In the genomic region with DNA sequence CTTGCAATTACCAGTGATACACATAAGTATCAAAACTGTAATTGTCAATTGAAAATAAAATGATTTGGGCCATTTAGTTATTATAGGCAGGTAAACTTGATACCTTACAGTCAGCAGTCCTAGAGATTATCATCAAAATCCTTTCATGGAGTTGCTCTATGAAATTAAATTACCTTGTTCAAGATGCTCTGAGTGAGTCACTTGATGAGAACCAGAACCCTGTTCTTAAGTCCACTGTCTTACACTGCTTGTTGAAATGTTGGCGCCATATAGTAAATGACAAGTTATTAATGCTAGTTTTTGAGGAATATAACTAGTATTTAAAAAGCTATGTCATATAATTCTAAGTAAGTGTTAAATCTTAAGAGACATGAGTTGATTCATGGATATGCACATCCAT, we compare ENCODE assay signal across 27 cellular contexts.
"Had no signal": no experiment of that assay in that cellular context is flagged by ENCODE, and none has a peak within 500 bp of the region (broad histone marks: within the 10 kb centered on the region; RNA-seq: fewer than 3 reads in every experiment).

No MANE protein-coding gene starts in this region.

- H3K4me3 ChIP-seq: left lung, lower lobe of right lung, pancreas, prostate gland, skin epidermis, suprapubic skin, thoracic aorta, tibial artery, upper lobe of right lung had no signal

- ATAC-seq: left colon; left lung; lower lobe of right lung; naive thymus-derived CD8-positive, alpha-beta T cell; pancreas; right cardiac atrium; sciatic nerve; stimulated activated effector memory CD8-positive, alpha-beta T cell treated with anti-CD3 and anti-CD28 coated beads, Interleukin-12 subunit alpha, Interleukin-12 subunit beta, amount 100 ng/mL, for 72 hours; upper lobe of right lung had no signal

- H3K27ac ChIP-seq: left lung, lower lobe of right lung, pancreas, prostate gland, skin epidermis, suprapubic skin, thoracic aorta, tibial artery, upper lobe of right lung had no signal

- DNase-seq: hypothalamus; immature natural killer cell; kidney; left colon; left lung; lower lobe of right lung; mammary epithelial cell; mesenchymal stem cell; naive thymus-derived CD8-positive, alpha-beta T cell; nucleus accumbens; pancreas; posterior cingulate gyrus; retina; right cardiac atrium; stimulated activated CD4-positive, alpha-beta T cell treated with anti-CD3 and anti-CD28 coated beads, Interleukin-12 subunit alpha, Interleukin-12 subunit beta, amount 100 ng/mL, for 4 hours; stimulated activated CD4-positive, alpha-beta T cell treated with anti-CD3 and anti-CD28 coated beads, Interleukin-15, amount 100 ng/mL, for 24 hours; stimulated activated CD4-positive, alpha-beta T cell treated with anti-CD3 and anti-CD28 coated beads, Interleukin-4, amount 100 ng/mL, for 24 hours; stimulated activated naive CD4-positive, alpha-beta T cell; tibial artery; trophoblast cell; upper lobe of right lung had no signal
